Comparison of ENCODE assay signal across 8 cellular contexts in genomic region chr9:121405899-121406298, GRCh38.
"Had no signal": no experiment of that assay in that cellular context is flagged by ENCODE, and none has a peak within 500 bp of the region (broad histone marks: within the 10 kb centered on the region; RNA-seq: fewer than 3 reads in every experiment).

No MANE protein-coding gene starts in this region.

- FAIRE-seq: G401.6, GM12878, GM12891, GM12892, GM18507, GM19239 had no signal

- DNase-seq: GDM1, GF-D8 had no signal

- ATAC-seq: GM12878 had no signal

- H3K4me3 ChIP-seq: GM12878 had no signal
